1 cellular context compared by ENCODE assay signal in genomic region chr2:6937157-6937556, GRCh38.
TF ChIP-seq lines count a peak whose summit lies in the region.

No MANE protein-coding gene starts in this region.

TF ChIP-seq in neural cell, 6 proteins besides CTCF, POLR2A, EP300 and RAD21 (continued from another document):
- no peak for TF ChIP-seq REST (IDR thresholded peaks at IDR 0.05; ENCODE audit: borderline replicate concordance)
- TF ChIP-seq TAF1 (IDR thresholded peaks at IDR 0.05; ENCODE audit: low read depth), result no peak
- no peak for TF ChIP-seq EZH2 (IDR thresholded peaks at IDR 0.05; ENCODE audit: borderline replicate concordance, insufficient read depth, low read length, poor library complexity, severe bottlenecking)
